In the genomic region with DNA sequence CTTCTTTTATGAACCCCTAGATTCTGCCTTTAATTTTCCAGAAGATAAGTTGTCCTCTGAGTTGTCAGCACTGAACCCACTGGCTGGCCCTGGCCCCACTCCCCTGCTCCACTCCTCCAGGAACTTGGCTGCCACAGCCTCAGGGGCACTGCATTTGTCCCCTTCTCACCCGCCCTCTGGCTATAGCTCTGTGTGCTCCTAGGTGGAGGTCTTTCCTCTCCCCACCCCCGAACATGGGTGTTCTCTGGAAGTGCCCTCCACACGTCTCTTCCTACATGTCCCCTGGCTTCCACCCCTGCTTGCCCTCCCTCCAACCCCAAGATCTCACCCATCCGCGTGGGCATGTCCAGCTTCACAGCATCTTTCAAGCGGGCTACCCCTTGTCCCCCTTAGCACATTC, we compare ENCODE assay signal across 31 cellular contexts.
"Had no signal": no experiment of that assay in that cellular context is flagged by ENCODE, and none has a peak within 500 bp of the region (broad histone marks: within the 10 kb centered on the region; RNA-seq: fewer than 3 reads in every experiment).

No MANE protein-coding gene starts in this region.

- H3K4me2 ChIP-seq: SK-N-SH had no signal

- H3K4me3 ChIP-seq: body of pancreas, breast epithelium, K562, Peyer's patch, SJSA1 had no signal

- H3K36me3 ChIP-seq: breast epithelium had no signal

- FAIRE-seq: astrocyte, K562, TTC549 had no signal

- H3K9me2 ChIP-seq: SK-N-SH had no signal

- H3K9me3 ChIP-seq: body of pancreas, breast epithelium, Peyer's patch, SJSA1, SK-N-SH had no signal

- H3K27ac ChIP-seq: body of pancreas, breast epithelium, Peyer's patch, SJSA1 had no signal

- H3K27me3 ChIP-seq: body of pancreas, breast epithelium, Peyer's patch, SJSA1 had no signal

- H3K9ac ChIP-seq: SK-N-SH had no signal

- DNase-seq: activated CD4-positive, alpha-beta T cell treated with anti-CD3 and anti-CD28 coated beads, Interleukin-2, amount 10 ng/mL, durations not matched to agents 24 days and 14 days; activated CD4-positive, alpha-beta T cell treated with anti-CD3 and anti-CD28 coated beads, Interleukin-2, amount 50 U/mL, for 4 hours; activated CD8-positive, alpha-beta T cell treated with anti-CD3 and anti-CD28 coated beads for 36 hours; activated gamma-delta T cell; activated naive CD4-positive, alpha-beta T cell treated with Interleukin-2 at 50 U/mL for 16 hours; activated naive CD8-positive, alpha-beta T cell treated with anti-CD3 and anti-CD28 coated beads, Interleukin-2, amount 10 ng/mL, durations not matched to agents 7 days and 5 days; activated T-cell treated with anti-CD3 and anti-CD28 coated beads, Interleukin-2, amount 50 U/mL, for 1 hour; amygdala; body of pancreas; caudate nucleus; NCI-H1105; NCI-H1417 treated with DMSO at 0.1 percent for 48 hours; NCI-H187 treated with DMSO at 0.1 percent for 48 hours; NCI-H2081; NCI-H2171 treated with DMSO at 0.1 percent for 48 hours; NCI-H2227 treated with DMSO at 0.1 percent for 48 hours; NCI-H446; NCI-H510A treated with DMSO at 0.1 percent for 48 hours; NCI-H69; NCI-H82; NK-92 treated with Interleukin-12 subunit alpha and Interleukin-12 subunit beta, amount 100 ng/mL, for 24 hours; PC-3; Peyer's patch; RPMI8226; SHP77 treated with DMSO at 0.1 percent for 48 hours had no signal

- H3K4me1 ChIP-seq: Peyer's patch had no signal
